In genomic region chr2:102678442-102678841, GRCh38 we compare ENCODE assay signal across 41 cellular contexts. TPM values are rescaled to one million over a fixed set of nuclear protein-coding genes. Genes with fewer than 3 reads are reported as not detected.
"Had no signal": no experiment of that assay in that cellular context is flagged by ENCODE, and none has a peak within 500 bp of the region (broad histone marks: within the 10 kb centered on the region; RNA-seq: fewer than 3 reads in every experiment).

No MANE protein-coding gene starts in this region.

- H3K4me1 Mint-ChIP-seq: activated naive CD4-positive, alpha-beta T cell treated with anti-CD3 and anti-CD28 coated beads, Interleukin-2, amount 10 ng/mL, durations not matched to agents 7 days and 5 days; activated naive CD4-positive, alpha-beta T cell treated with anti-CD3 and anti-CD28 coated beads, Interleukin-2, amount 50 U/mL, for 24 hours; activated naive CD8-positive, alpha-beta T cell treated with anti-CD3 and anti-CD28 coated beads for 36 hours; activated naive CD8-positive, alpha-beta T cell treated with anti-CD3 and anti-CD28 coated beads, Interleukin-2, amount 10 ng/mL, durations not matched to agents 7 days and 5 days; activated naive CD8-positive, alpha-beta T cell treated with anti-CD3 and anti-CD28 coated beads, Interleukin-2, amount 50 U/mL, for 24 hours; activated T-helper 17 cell treated with anti-CD3 and anti-CD28 coated beads, Interleukin-2, amount 50 U/mL, for 72 hours; central memory CD8-positive, alpha-beta T cell had no signal

- H3K27me3 ChIP-seq: adrenal gland, ascending aorta, body of pancreas, brain microvascular endothelial cell, breast epithelium had no signal

- H3K9me3 ChIP-seq: adrenal gland, ascending aorta, body of pancreas, breast epithelium had no signal

- H3K36me3 Mint-ChIP-seq: activated naive CD4-positive, alpha-beta T cell treated with anti-CD3 and anti-CD28 coated beads, Interleukin-2, amount 10 ng/mL, durations not matched to agents 7 days and 5 days; activated naive CD4-positive, alpha-beta T cell treated with anti-CD3 and anti-CD28 coated beads, Interleukin-2, amount 50 U/mL, for 24 hours; activated naive CD4-positive, alpha-beta T cell treated with anti-CD3 and anti-CD28 coated beads, Interleukin-2, amount 50 U/mL, for 72 hours; activated naive CD8-positive, alpha-beta T cell; activated naive CD8-positive, alpha-beta T cell treated with anti-CD3 and anti-CD28 coated beads for 36 hours; activated naive CD8-positive, alpha-beta T cell treated with anti-CD3 and anti-CD28 coated beads, Interleukin-2, amount 10 ng/mL, durations not matched to agents 7 days and 5 days; brain had no signal

- H3K27ac ChIP-seq: adrenal gland, ascending aorta, body of pancreas, brain microvascular endothelial cell, breast epithelium, cardiac muscle cell had no signal

- H3K9me3 Mint-ChIP-seq: activated naive CD4-positive, alpha-beta T cell treated with anti-CD3 and anti-CD28 coated beads for 36 hours; activated naive CD4-positive, alpha-beta T cell treated with anti-CD3 and anti-CD28 coated beads, Interleukin-2, amount 10 ng/mL, durations not matched to agents 7 days and 5 days; activated naive CD4-positive, alpha-beta T cell treated with anti-CD3 and anti-CD28 coated beads, Interleukin-2, amount 50 U/mL, for 24 hours; activated naive CD4-positive, alpha-beta T cell treated with anti-CD3 and anti-CD28 coated beads, Interleukin-2, amount 50 U/mL, for 72 hours; activated naive CD8-positive, alpha-beta T cell treated with anti-CD3 and anti-CD28 coated beads for 36 hours; activated naive CD8-positive, alpha-beta T cell treated with anti-CD3 and anti-CD28 coated beads, Interleukin-2, amount 10 ng/mL, durations not matched to agents 7 days and 5 days; activated naive CD8-positive, alpha-beta T cell treated with anti-CD3 and anti-CD28 coated beads, Interleukin-2, amount 50 U/mL, for 24 hours; activated T-cell treated with anti-CD3 and anti-CD28 coated beads, Interleukin-2, amount 50 U/mL, for 24 hours; activated T-cell treated with anti-CD3 and anti-CD28 coated beads, Interleukin-2, amount 50 U/mL, for 4 hours; activated T-cell treated with anti-CD3 and anti-CD28 coated beads, Interleukin-2, amount 50 U/mL, for 72 hours; activated T-helper 1 cell treated with anti-CD3 and anti-CD28 coated beads, Interleukin-12 subunit alpha, Interleukin-12 subunit beta, Interleukin-2, Interleukin-4 antibody, amounts not matched to agents 30 ng/mL and 10 ng/mL and 1 ng/mL, durations not matched to agents 14 hours and 24 hours and 36 hours; activated T-helper 17 cell treated with anti-CD3 and anti-CD28 coated beads, Interleukin-2, amount 50 U/mL, for 72 hours; activated T-helper 2 cell treated with anti-CD3 and anti-CD28 coated beads, Interferon-gamma antibody, Interleukin-2, Interleukin-4, amounts not matched to agents 10 μg/mL and 5 μg/mL and 100 μg/mL, durations not matched to agents 14 hours and 24 hours and 36 hours; central memory CD8-positive, alpha-beta T cell had no signal

- H3K36me3 ChIP-seq: adrenal gland, ascending aorta, brain microvascular endothelial cell, breast epithelium, cardiac muscle cell had no signal

- DNase-seq: activated effector memory CD4-positive, alpha-beta T cell treated with anti-CD3 and anti-CD28 coated beads, Interleukin-2, amount 50 U/mL, for 16 hours; activated effector memory CD4-positive, alpha-beta T cell treated with Interleukin-2 at 50 U/mL for 16 hours; activated gamma-delta T cell; activated gamma-delta T cell treated with Interleukin-2 at 50 U/mL for 16 hours; activated naive CD4-positive, alpha-beta T cell; activated naive CD4-positive, alpha-beta T cell treated with anti-CD3 and anti-CD28 coated beads for 36 hours; activated naive CD4-positive, alpha-beta T cell treated with anti-CD3 and anti-CD28 coated beads, Interleukin-2, amount 10 ng/mL, durations not matched to agents 7 days and 5 days; activated naive CD4-positive, alpha-beta T cell treated with anti-CD3 and anti-CD28 coated beads, Interleukin-2, amount 50 U/mL, for 16 hours; activated naive CD4-positive, alpha-beta T cell treated with Interleukin-2 at 50 U/mL for 16 hours; activated naive CD8-positive, alpha-beta T cell treated with anti-CD3 and anti-CD28 coated beads for 36 hours; activated naive CD8-positive, alpha-beta T cell treated with anti-CD3 and anti-CD28 coated beads, Interleukin-2, amount 10 ng/mL, durations not matched to agents 7 days and 5 days; activated naive CD8-positive, alpha-beta T cell treated with anti-CD3 and anti-CD28 coated beads, Interleukin-2, amount 50 U/mL, for 24 hours; activated T-cell treated with anti-CD3 and anti-CD28 coated beads for 4 hours; activated T-cell treated with anti-CD3 and anti-CD28 coated beads, Interleukin-2, amount 50 U/mL, for 1 hour; activated T-cell treated with anti-CD3 and anti-CD28 coated beads, Interleukin-2, amount 50 U/mL, for 24 hours; activated T-cell treated with anti-CD3 and anti-CD28 coated beads, Interleukin-2, amount 50 U/mL, for 4 hours; activated T-cell treated with anti-CD3 and anti-CD28 coated beads, Interleukin-2, amount 50 U/mL, for 48 hours; activated T-cell treated with anti-CD3 and anti-CD28 coated beads, Interleukin-2, amount 50 U/mL, for 72 hours; adrenal gland; amniotic stem cell; amygdala; anterior cingulate cortex; aorta; body of pancreas; brain microvascular endothelial cell; caudate nucleus; central memory CD4-positive, alpha-beta T cell; cerebellar nuclear complex had no signal

- H3K27me3 Mint-ChIP-seq: activated naive CD8-positive, alpha-beta T cell; activated naive CD8-positive, alpha-beta T cell treated with anti-CD3 and anti-CD28 coated beads for 36 hours; activated naive CD8-positive, alpha-beta T cell treated with anti-CD3 and anti-CD28 coated beads, Interleukin-2, amount 50 U/mL, for 24 hours; brain had no signal

- H3K27ac Mint-ChIP-seq: activated naive CD4-positive, alpha-beta T cell treated with anti-CD3 and anti-CD28 coated beads for 36 hours; activated naive CD4-positive, alpha-beta T cell treated with anti-CD3 and anti-CD28 coated beads, Interleukin-2, amount 10 ng/mL, durations not matched to agents 7 days and 5 days; activated naive CD4-positive, alpha-beta T cell treated with anti-CD3 and anti-CD28 coated beads, Interleukin-2, amount 50 U/mL, for 24 hours; activated naive CD4-positive, alpha-beta T cell treated with anti-CD3 and anti-CD28 coated beads, Interleukin-2, amount 50 U/mL, for 72 hours; activated naive CD8-positive, alpha-beta T cell; activated naive CD8-positive, alpha-beta T cell treated with anti-CD3 and anti-CD28 coated beads for 36 hours; activated naive CD8-positive, alpha-beta T cell treated with anti-CD3 and anti-CD28 coated beads, Interleukin-2, amount 10 ng/mL, durations not matched to agents 7 days and 5 days; activated naive CD8-positive, alpha-beta T cell treated with anti-CD3 and anti-CD28 coated beads, Interleukin-2, amount 50 U/mL, for 24 hours; activated T-cell treated with anti-CD3 and anti-CD28 coated beads, Interleukin-2, amount 50 U/mL, for 24 hours; activated T-cell treated with anti-CD3 and anti-CD28 coated beads, Interleukin-2, amount 50 U/mL, for 72 hours; activated T-helper 1 cell treated with anti-CD3 and anti-CD28 coated beads, Interleukin-12 subunit alpha, Interleukin-12 subunit beta, Interleukin-2, Interleukin-4 antibody, amounts not matched to agents 30 ng/mL and 10 ng/mL and 1 ng/mL, durations not matched to agents 14 hours and 24 hours and 36 hours; activated T-helper 17 cell treated with anti-CD3 and anti-CD28 coated beads, Interleukin-2, amount 50 U/mL, for 72 hours; activated T-helper 2 cell treated with anti-CD3 and anti-CD28 coated beads, Interferon-gamma antibody, Interleukin-2, Interleukin-4, amounts not matched to agents 10 μg/mL and 5 μg/mL and 100 μg/mL, durations not matched to agents 14 hours and 24 hours and 36 hours had no signal

- H3K4me1 ChIP-seq: adrenal gland, ascending aorta, body of pancreas, breast epithelium had no signal

- ATAC-seq: activated naive CD4-positive, alpha-beta T cell treated with anti-CD3 and anti-CD28 coated beads, Interleukin-2, amount 50 U/mL, for 72 hours; activated naive CD8-positive, alpha-beta T cell treated with anti-CD3 and anti-CD28 coated beads, Interleukin-2, amount 50 U/mL, for 24 hours; activated T-cell treated with anti-CD3 and anti-CD28 coated beads, Interleukin-2, amount 50 U/mL, for 4 hours; activated T-helper 17 cell treated with anti-CD3 and anti-CD28 coated beads, Interleukin-2, amount 50 U/mL, for 72 hours; body of pancreas had no signal

- FAIRE-seq: astrocyte, bronchial epithelial cell had no signal

- H3K4me3 Mint-ChIP-seq: activated naive CD4-positive, alpha-beta T cell treated with anti-CD3 and anti-CD28 coated beads for 36 hours; activated naive CD4-positive, alpha-beta T cell treated with anti-CD3 and anti-CD28 coated beads, Interleukin-2, amount 10 ng/mL, durations not matched to agents 7 days and 5 days; activated naive CD4-positive, alpha-beta T cell treated with anti-CD3 and anti-CD28 coated beads, Interleukin-2, amount 50 U/mL, for 24 hours; activated naive CD8-positive, alpha-beta T cell; activated naive CD8-positive, alpha-beta T cell treated with anti-CD3 and anti-CD28 coated beads for 36 hours; activated naive CD8-positive, alpha-beta T cell treated with anti-CD3 and anti-CD28 coated beads, Interleukin-2, amount 10 ng/mL, durations not matched to agents 7 days and 5 days; activated naive CD8-positive, alpha-beta T cell treated with anti-CD3 and anti-CD28 coated beads, Interleukin-2, amount 50 U/mL, for 24 hours; activated T-cell treated with anti-CD3 and anti-CD28 coated beads, Interleukin-2, amount 50 U/mL, for 24 hours; activated T-cell treated with anti-CD3 and anti-CD28 coated beads, Interleukin-2, amount 50 U/mL, for 4 hours; activated T-cell treated with anti-CD3 and anti-CD28 coated beads, Interleukin-2, amount 50 U/mL, for 72 hours; activated T-helper 1 cell treated with anti-CD3 and anti-CD28 coated beads, Interleukin-12 subunit alpha, Interleukin-12 subunit beta, Interleukin-2, Interleukin-4 antibody, amounts not matched to agents 30 ng/mL and 10 ng/mL and 1 ng/mL, durations not matched to agents 14 hours and 24 hours and 36 hours; activated T-helper 17 cell treated with anti-CD3 and anti-CD28 coated beads, Interleukin-2, amount 50 U/mL, for 72 hours; brain; central memory CD8-positive, alpha-beta T cell had no signal

- H3K4me3 ChIP-seq: adrenal gland, ascending aorta, body of pancreas, breast epithelium, cardiac muscle cell had no signal

RNA-seq across cellular contexts. Expression of gene SLC9A2, which starts 59.1 kb away (rescaled TPM):
- total RNA-seq: activated naive CD8-positive, alpha-beta T cell treated with anti-CD3 and anti-CD28 coated beads, Interleukin-2, amount 10 ng/mL, durations not matched to agents 7 days and 5 days; activated T-helper 1 cell treated with anti-CD3 and anti-CD28 coated beads, Interleukin-12 subunit alpha, Interleukin-12 subunit beta, Interleukin-2, Interleukin-4 antibody, amounts not matched to agents 30 ng/mL and 10 ng/mL and 1 ng/mL, durations not matched to agents 14 hours and 24 hours and 36 hours; activated T-helper 17 cell treated with anti-CD3 and anti-CD28 coated beads, Interleukin-2, amount 50 U/mL, for 72 hours; activated T-helper 2 cell treated with anti-CD3 and anti-CD28 coated beads, Interferon-gamma antibody, Interleukin-2, Interleukin-4, amounts not matched to agents 10 μg/mL and 5 μg/mL and 100 μg/mL, durations not matched to agents 14 hours and 24 hours and 36 hours; aorta; ascending aorta had no signal
- polyA plus RNA-seq: cardiac muscle cell had no signal
